16 cellular contexts compared by ENCODE assay signal in genomic region chr16:11460820-11461594, GRCh38.
DNase-seq lines count a peak whose midpoint lies in the region; ATAC-seq and TF ChIP-seq lines count a peak whose summit lies in the region.
"Had no signal": no experiment of that assay in that cellular context is flagged by ENCODE, and none has a peak within 500 bp of the region (broad histone marks: within the 10 kb centered on the region; RNA-seq: fewer than 3 reads in every experiment).

No MANE protein-coding gene starts in this region.

- DNase-seq in activated CD4-positive, alpha-beta T cell treated with anti-CD3 and anti-CD28 coated beads, Interleukin-2, amount 10 ng/mL, durations not matched to agents 24 days and 14 days, result no peak
- DNase-seq in activated CD4-positive, alpha-beta T cell treated with anti-CD3 and anti-CD28 coated beads, Interleukin-2, amount 50 U/mL, for 1 hour, result no peak
- no peak for DNase-seq in WTC11 (ENCODE audit: low spot score)
- DNase-seq in mesenchymal stem cell, result no peak
- peak; percentile 40 for DNase-seq in spleen
- DNase-seq in sciatic nerve (ENCODE audit: low spot score), result no peak
- no peak for DNase-seq in mammary epithelial cell
- DNase-seq: AML-193; Caco-2; CD4-positive, alpha-beta T cell; GOT3; H7 had no signal

- H2BK12ac ChIP-seq in mesenchymal stem cell (ENCODE audit: low read length in 2 of 2), result no peak overlapping the region

- H3K9ac ChIP-seq in mesenchymal stem cell (ENCODE audit: low read length) (no peak overlapping the region), mammary epithelial cell (ENCODE audit: insufficient read depth, low read length) (no peak overlapping the region)

- no peaks in the 10 kb centered on the region for H3K79me2 ChIP-seq in mammary epithelial cell (ENCODE audit: insufficient read depth, low read length)

- no peak overlapping the region for H3K18ac ChIP-seq in mesenchymal stem cell (ENCODE audit: low read depth in 1 of 2, low read length in 2 of 2)

- no peak overlapping the region for H3K4me2 ChIP-seq in mesenchymal stem cell (ENCODE audit: low read length, poor library complexity, severe bottlenecking)
- no peak overlapping the region for H3K4me2 ChIP-seq in mammary epithelial cell (ENCODE audit: insufficient read depth, low read depth, low read length)
- H3K4me2 ChIP-seq: A549 had no signal

- H3K27me3 ChIP-seq in mesenchymal stem cell (ENCODE audit: control insufficient read depth in 1 of 2, insufficient read depth in 1 of 2, low read length in 2 of 2) (peaks cover 28 to 45% of the 10 kb centered on the region in 2 experiments), spleen (replicated peaks in 1 of 7) (no peaks in the 10 kb centered on the region), mammary epithelial cell (ENCODE audit: insufficient read depth, low read length) (no peaks in the 10 kb centered on the region)

- H3K23ac ChIP-seq in mesenchymal stem cell (ENCODE audit: low read length in 2 of 2), result no peak overlapping the region

- H3K4me3 Mint-ChIP-seq in activated CD4-positive, alpha-beta T cell treated with anti-CD3 and anti-CD28 coated beads, Interleukin-2, amount 10 ng/mL, durations not matched to agents 24 days and 14 days, result no peak overlapping the region
- H3K4me3 Mint-ChIP-seq in WTC11, result no peak overlapping the region
- H3K4me3 Mint-ChIP-seq: CD4-positive, alpha-beta T cell had no signal

- H3K27ac ChIP-seq in mesenchymal stem cell (ENCODE audit: low read length, poor library complexity, severe bottlenecking), result no peak overlapping the region
- H3K27ac ChIP-seq in spleen, result no peak overlapping the region
- H3K27ac ChIP-seq in mammary epithelial cell (ENCODE audit: insufficient read depth, low read depth, low read length), result no peak overlapping the region
- H3K27ac ChIP-seq: 22Rv1, A549, C4-2B had no signal

- no TSS peak for BruUV-seq in mammary epithelial cell (replicated peaks; lab: Mats Ljungman, UMichigan)

- no peaks in the 10 kb centered on the region for H4K20me1 ChIP-seq in mammary epithelial cell (ENCODE audit: insufficient read depth, low read length)

- no peak overlapping the region for H3K4ac ChIP-seq in mesenchymal stem cell (ENCODE audit: low read depth in 1 of 2, low read length in 2 of 2)

- no peak overlapping the region for H2AFZ ChIP-seq in mesenchymal stem cell (ENCODE audit: low read depth, low read length)
- H2AFZ ChIP-seq in mammary epithelial cell (ENCODE audit: low read depth, low read length), result no peak overlapping the region

- no peaks in the 10 kb centered on the region for H3K27me3 Mint-ChIP-seq in activated CD4-positive, alpha-beta T cell treated with anti-CD3 and anti-CD28 coated beads, Interleukin-2, amount 10 ng/mL, durations not matched to agents 24 days and 14 days
- no peaks in the 10 kb centered on the region for H3K27me3 Mint-ChIP-seq in WTC11 (ENCODE audit: low read depth)
- H3K27me3 Mint-ChIP-seq: CD4-positive, alpha-beta T cell had no signal

- H4K91ac ChIP-seq in mesenchymal stem cell (ENCODE audit: low read length), result peak overlapping the region; percentile 34

- WGBS in mesenchymal stem cell, result 89% methylated on average over 18 of the region's 18 CpGs
- 84 to 90% (median 86%) methylated on average over 15 to 18 of the region's 18 CpGs for WGBS in spleen, 5 donors
- WGBS in mammary epithelial cell (ENCODE audit: low coverage, missing lambda C conversion rate), result 62% methylated on average over 16 of the region's 18 CpGs

- intact Hi-C loops in activated CD4-positive, alpha-beta T cell treated with anti-CD3 and anti-CD28 coated beads, Interleukin-2, amount 10 ng/mL, durations not matched to agents 24 days and 14 days (cut with micrococcal nuclease), result no loop called here
- intact Hi-C loops in spleen (cut with DNase I; ENCODE audit: low total_unique reads) (no loop called here), sciatic nerve (cut with DNase I) (no loop called here), mammary epithelial cell (cut with micrococcal nuclease) (no loop called here)

- in situ Hi-C loops in mammary epithelial cell (cut with MboI; ENCODE audit: low sequenced_read_pairs in 2 of 2), result no loop called here

- no peak overlapping the region for H2AK5ac ChIP-seq in mesenchymal stem cell (ENCODE audit: low read length, severe bottlenecking)

- H3K36me3 ChIP-seq in mesenchymal stem cell (ENCODE audit: control insufficient read depth in 1 of 2, insufficient read depth in 2 of 2, low read depth in 1 of 2, low read length in 2 of 2) (no peaks in the 10 kb centered on the region), spleen (no peaks in the 10 kb centered on the region), mammary epithelial cell (ENCODE audit: insufficient read depth, low read length) (no peaks in the 10 kb centered on the region)

- peak overlapping the region; percentile 38 for H3K27ac Mint-ChIP-seq in activated CD4-positive, alpha-beta T cell treated with anti-CD3 and anti-CD28 coated beads, Interleukin-2, amount 10 ng/mL, durations not matched to agents 24 days and 14 days
- peak overlapping the region; percentile 11 for H3K27ac Mint-ChIP-seq in WTC11
- H3K27ac Mint-ChIP-seq: CD4-positive, alpha-beta T cell had no signal

- H4K8ac ChIP-seq in mesenchymal stem cell (ENCODE audit: low read length), result no peak overlapping the region

- H3K9me3 ChIP-seq in mesenchymal stem cell (ENCODE audit: control insufficient read depth, low read length) (no peaks in the 10 kb centered on the region), spleen (no peaks in the 10 kb centered on the region), mammary epithelial cell (replicated peaks; ENCODE audit: insufficient read depth, low read length) (no peaks in the 10 kb centered on the region)
- H3K9me3 ChIP-seq: A549, Caco-2 had no signal

- TF ChIP-seq CTCF in WTC11 (IDR thresholded peaks at IDR 0.05) (no peak), spleen (IDR thresholded peaks at IDR 0.05 in 8 of 11, conservative IDR thresholded peaks at IDR 0.05 in 3 of 11) (no peak), mammary epithelial cell (conservative IDR thresholded peaks at IDR 0.05 in 1 of 2, IDR thresholded peaks at IDR 0.05 in 1 of 2; ENCODE audit: extremely low read depth in 1 of 2, insufficient read depth in 1 of 2, low read depth in 1 of 2, low read length in 2 of 2) (no peak)

- H3K4me3 ChIP-seq in mesenchymal stem cell (ENCODE audit: insufficient read depth in 1 of 2, low read depth in 1 of 2, low read length in 2 of 2) (no peak overlapping the region), spleen (no peak overlapping the region), mammary epithelial cell (replicated peaks in 1 of 3; ENCODE audit: insufficient read depth in 1 of 3, low read depth in 2 of 3, low read length in 3 of 3) (no peak overlapping the region)
- H3K4me3 ChIP-seq: A549 had no signal

- H2BK15ac ChIP-seq in mesenchymal stem cell (ENCODE audit: low read depth, poor library complexity, severe bottlenecking), result no peak overlapping the region

- no peak overlapping the region for H2BK120ac ChIP-seq in mesenchymal stem cell (ENCODE audit: low read depth, low read length)

- POLR2A ChIA-PET in WTC11 (lab: Charles Lee), result no interaction called here

- no peaks in the 10 kb centered on the region for H3K4me1 ChIP-seq in mesenchymal stem cell (ENCODE audit: control insufficient read depth, insufficient read depth, low read depth, low read length)
- peaks cover 0 to 9% (median 0%) of the 10 kb centered on the region in 6 donors for H3K4me1 ChIP-seq in spleen
- H3K4me1 ChIP-seq in mammary epithelial cell (ENCODE audit: insufficient read depth, low read length), result no peaks in the 10 kb centered on the region
- H3K4me1 ChIP-seq: A549, Caco-2 had no signal

- H3K9me3 Mint-ChIP-seq in activated CD4-positive, alpha-beta T cell treated with anti-CD3 and anti-CD28 coated beads, Interleukin-2, amount 10 ng/mL, durations not matched to agents 24 days and 14 days, result no peaks in the 10 kb centered on the region
- H3K9me3 Mint-ChIP-seq in WTC11, result no peaks in the 10 kb centered on the region
- H3K9me3 Mint-ChIP-seq: CD4-positive, alpha-beta T cell had no signal

- H2BK5ac ChIP-seq in mesenchymal stem cell (ENCODE audit: low read depth, low read length, poor library complexity, severe bottlenecking), result no peak overlapping the region

- H3K36me3 Mint-ChIP-seq in activated CD4-positive, alpha-beta T cell treated with anti-CD3 and anti-CD28 coated beads, Interleukin-2, amount 10 ng/mL, durations not matched to agents 24 days and 14 days (ENCODE audit: low read depth), result no peaks in the 10 kb centered on the region
- no peaks in the 10 kb centered on the region for H3K36me3 Mint-ChIP-seq in WTC11

- ATAC-seq in WTC11, result no peak
- no peak for ATAC-seq in GM19324 (IDR thresholded peaks at IDR 0.05; ENCODE audit: low FRiP score, unreplicated experiment)
- no peak for ATAC-seq in sciatic nerve

- no peak for TF ChIP-seq POLR2A in spleen (IDR thresholded peaks at IDR 0.05)

- CTCF ChIA-PET in WTC11 (lab: Charles Lee), result interaction anchor here (0.6 to 1.0 kb wide), 3 partner anchors 65 to 198 kb away, joined by 4 to 5 read pairs (median 5); no protein-coding TSS in a partner anchor
- CTCF ChIA-PET in mammary epithelial cell (lab: Charles Lee; ENCODE audit: low non-redundant PET), result no interaction called here

- no peaks in the 10 kb centered on the region for H3K4me1 Mint-ChIP-seq in activated CD4-positive, alpha-beta T cell treated with anti-CD3 and anti-CD28 coated beads, Interleukin-2, amount 10 ng/mL, durations not matched to agents 24 days and 14 days
- H3K4me1 Mint-ChIP-seq in WTC11, result no peaks in the 10 kb centered on the region

- no peaks in the 10 kb centered on the region for H3K79me1 ChIP-seq in mesenchymal stem cell (replicated peaks; ENCODE audit: low read length, poor library complexity, severe bottlenecking)

- no peak overlapping the region for H3K14ac ChIP-seq in mesenchymal stem cell (ENCODE audit: low read length in 2 of 2)

- dilution Hi-C loops in mammary epithelial cell (cut with HindIII; ENCODE audit: low sequenced_read_pairs), result no loop called here

TF ChIP-seq in WTC11, 78 proteins besides CTCF, POLR2A, EP300 and RAD21 (continues in another document):
- TF ChIP-seq HMGXB4 (CRISPR knock-in tag; IDR thresholded peaks at IDR 0.05) (no peak), CBFB (CRISPR knock-in tag; IDR thresholded peaks at IDR 0.05; ENCODE audit: low read depth) (no peak), FOXP1 (CRISPR knock-in tag; IDR thresholded peaks at IDR 0.05; ENCODE audit: borderline replicate concordance) (no peak), TP53 (CRISPR knock-in tag; IDR thresholded peaks at IDR 0.05) (no peak), NR2C2 (CRISPR knock-in tag; IDR thresholded peaks at IDR 0.05) (no peak)
